In genomic region chr11:125921042-125921441, GRCh38 we compare ENCODE assay signal across 40 cellular contexts. TPM values are rescaled to one million over a fixed set of nuclear protein-coding genes. Genes with fewer than 3 reads are reported as not detected.
"Had no signal": no experiment of that assay in that cellular context is flagged by ENCODE, and none has a peak within 500 bp of the region (broad histone marks: within the 10 kb centered on the region; RNA-seq: fewer than 3 reads in every experiment).

No MANE protein-coding gene starts in this region.

- ATAC-seq: activated CD4-positive, CD25-positive, alpha-beta regulatory T cell treated with anti-CD3 and anti-CD28 coated beads, Interleukin-2, amount 50 U/mL, for 24 hours; activated CD8-positive, alpha-beta T cell treated with anti-CD3 and anti-CD28 coated beads for 36 hours; activated T-helper 17 cell treated with anti-CD3 and anti-CD28 coated beads, Interleukin-2, amount 50 U/mL, for 72 hours; effector memory CD8-positive, alpha-beta T cell; gastroesophageal sphincter; T-helper 17 cell had no signal

- H3K4me3 ChIP-seq: esophagus squamous epithelium, gastroesophageal sphincter had no signal

- H3K27me3 ChIP-seq: brain microvascular endothelial cell had no signal

- H3K27ac ChIP-seq: brain microvascular endothelial cell, esophagus squamous epithelium, gastroesophageal sphincter, WERI-Rb-1 had no signal

- H3K9me3 ChIP-seq: esophagus squamous epithelium, gastroesophageal sphincter had no signal

- H3K9me3 Mint-ChIP-seq: activated B cell treated with CpG ODN at 0.5 μM for 24 hours; activated CD8-positive, alpha-beta T cell treated with anti-CD3 and anti-CD28 coated beads for 36 hours; activated T-cell treated with anti-CD3 and anti-CD28 coated beads, Interleukin-2, amount 50 U/mL, for 24 hours; activated T-helper 17 cell treated with anti-CD3 and anti-CD28 coated beads, Interleukin-2, amount 50 U/mL, for 72 hours; central memory CD8-positive, alpha-beta T cell; effector memory CD8-positive, alpha-beta T cell; T-helper 2 cell treated with Interferon-gamma antibody and Interleukin-4, amounts not matched to agents 5 μg/mL and 100 μg/mL, for 36 hours had no signal

- H3K4me3 Mint-ChIP-seq: activated B cell treated with CpG ODN at 0.5 μM for 24 hours; activated CD8-positive, alpha-beta T cell treated with anti-CD3 and anti-CD28 coated beads for 36 hours; activated naive CD8-positive, alpha-beta T cell; activated T-cell treated with anti-CD3 and anti-CD28 coated beads, Interleukin-2, amount 50 U/mL, for 24 hours; activated T-helper 17 cell treated with anti-CD3 and anti-CD28 coated beads, Interleukin-2, amount 50 U/mL, for 72 hours; central memory CD8-positive, alpha-beta T cell; effector memory CD8-positive, alpha-beta T cell; T-helper 17 cell; T-helper 2 cell treated with Interferon-gamma antibody and Interleukin-4, amounts not matched to agents 5 μg/mL and 100 μg/mL, for 36 hours had no signal

- H3K4me1 ChIP-seq: esophagus squamous epithelium, gastroesophageal sphincter had no signal

- H3K36me3 Mint-ChIP-seq: activated naive CD8-positive, alpha-beta T cell had no signal

- H3K36me3 ChIP-seq: brain microvascular endothelial cell, esophagus squamous epithelium, gastroesophageal sphincter, WERI-Rb-1 had no signal

- H3K27ac Mint-ChIP-seq: activated B cell treated with CpG ODN at 0.5 μM for 24 hours; activated CD8-positive, alpha-beta T cell treated with anti-CD3 and anti-CD28 coated beads for 36 hours; activated naive CD8-positive, alpha-beta T cell; activated T-cell treated with anti-CD3 and anti-CD28 coated beads, Interleukin-2, amount 50 U/mL, for 24 hours; activated T-helper 17 cell treated with anti-CD3 and anti-CD28 coated beads, Interleukin-2, amount 50 U/mL, for 72 hours; effector memory CD8-positive, alpha-beta T cell; T-helper 17 cell; T-helper 2 cell treated with Interferon-gamma antibody and Interleukin-4, amounts not matched to agents 5 μg/mL and 100 μg/mL, for 36 hours had no signal

- H3K4me1 Mint-ChIP-seq: activated B cell treated with CpG ODN at 0.5 μM for 24 hours; activated T-helper 17 cell treated with anti-CD3 and anti-CD28 coated beads, Interleukin-2, amount 50 U/mL, for 72 hours; central memory CD8-positive, alpha-beta T cell; T-helper 17 cell had no signal

- DNase-seq: activated B cell treated with CpG ODN at 0.5 μM for 24 hours; activated CD4-positive, alpha-beta T cell treated with anti-CD3 and anti-CD28 coated beads for 48 hours; activated CD4-positive, alpha-beta T cell treated with anti-CD3 and anti-CD28 coated beads, Interleukin-2, amount 50 U/mL, for 1 hour; activated CD4-positive, alpha-beta T cell treated with anti-CD3 and anti-CD28 coated beads, Interleukin-2, amount 50 U/mL, for 48 hours; activated CD8-positive, alpha-beta memory T cell treated with anti-CD3 and anti-CD28 coated beads for 24 hours; activated CD8-positive, alpha-beta memory T cell treated with anti-CD3 and anti-CD28 coated beads, Interleukin-2, amount 50 U/mL, for 4 hours; activated CD8-positive, alpha-beta T cell treated with anti-CD3 and anti-CD28 coated beads for 36 hours; activated effector memory CD4-positive, alpha-beta T cell treated with Interleukin-2 at 50 U/mL for 16 hours; activated gamma-delta T cell treated with Interleukin-2 at 50 U/mL for 16 hours; activated naive CD4-positive, alpha-beta T cell treated with anti-CD3 and anti-CD28 coated beads, Interleukin-2, amount 50 U/mL, for 16 hours; activated naive CD4-positive, alpha-beta T cell treated with Interleukin-2 at 50 U/mL for 16 hours; activated T-cell treated with anti-CD3 and anti-CD28 coated beads for 4 hours; activated T-cell treated with anti-CD3 and anti-CD28 coated beads, Interleukin-2, amount 50 U/mL, for 24 hours; amniotic stem cell; anterior cingulate cortex; brain microvascular endothelial cell; cortex of kidney; dermis blood vessel endothelial cell; effector CD4-positive, alpha-beta T cell; effector memory CD8-positive, alpha-beta T cell; erythroblast; esophagus squamous epithelium; foreskin melanocyte; T-helper 1 cell; T-helper 17 cell; T1000; WERI-Rb-1 had no signal

RNA-seq across cellular contexts. Expression of gene DDX25, which starts 16.7 kb away (rescaled TPM):
- total RNA-seq: activated B cell treated with CpG ODN at 0.5 μM for 24 hours, bronchial epithelial cell, cardiac septum, dermis blood vessel endothelial cell, fibroblast of lung, fibroblast of villous mesenchyme, glomerular endothelial cell, T-helper 17 cell had no signal

RNA-seq across cellular contexts. Expression of gene VSIG10L2, which starts 24.8 kb away (rescaled TPM):
- total RNA-seq: activated B cell treated with CpG ODN at 0.5 μM for 24 hours; activated CD8-positive, alpha-beta T cell treated with anti-CD3 and anti-CD28 coated beads for 36 hours; activated T-helper 17 cell treated with anti-CD3 and anti-CD28 coated beads, Interleukin-2, amount 50 U/mL, for 72 hours; astrocyte; bronchial epithelial cell; cardiac septum; cerebellum; dermis blood vessel endothelial cell; fibroblast of lung; fibroblast of villous mesenchyme; gastroesophageal sphincter; glomerular endothelial cell; T-helper 17 cell had no signal
